In the genomic region with DNA sequence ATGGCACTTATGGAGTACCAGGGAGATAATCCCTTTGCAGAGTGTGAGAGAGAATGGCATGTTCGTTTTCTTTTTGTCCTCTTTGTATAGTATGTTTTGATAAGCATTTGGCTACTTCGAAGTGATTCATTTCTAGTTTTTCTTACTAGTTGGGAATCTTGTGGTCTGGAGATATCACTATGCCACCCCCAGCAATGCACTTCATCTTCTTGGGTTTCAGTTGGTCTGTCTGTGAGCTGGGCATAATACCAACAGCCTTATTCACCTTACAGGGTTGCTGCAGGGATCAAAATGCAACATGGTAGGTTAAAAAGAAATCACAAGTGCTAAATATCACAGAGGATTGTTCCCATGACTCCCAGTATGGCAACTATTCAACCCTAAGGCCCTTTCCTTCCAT, we compare ENCODE assay signal across 20 cellular contexts.
DNase-seq lines count a peak whose midpoint lies in the region; ATAC-seq, FAIRE-seq and TF ChIP-seq lines count a peak whose summit lies in the region.
"Had no signal": no experiment of that assay in that cellular context is flagged by ENCODE, and none has a peak within 500 bp of the region (broad histone marks: within the 10 kb centered on the region; RNA-seq: fewer than 3 reads in every experiment).

No MANE protein-coding gene starts in this region.

- no peaks in the 10 kb centered on the region for H4K20me1 ChIP-seq in astrocyte (ENCODE audit: insufficient read depth, low read length)

- H3K27me3 Mint-ChIP-seq in astrocyte (ENCODE audit: low read depth, unreplicated experiment), result peaks cover 7% of the 10 kb centered on the region
- H3K27me3 Mint-ChIP-seq: CD4-positive, alpha-beta T cell had no signal

- H3K4me3 ChIP-seq in astrocyte (ENCODE audit: insufficient read depth, low read depth, low read length) (no peak overlapping the region), dorsolateral prefrontal cortex (no peak overlapping the region), aorta (ENCODE audit: low read length in 2 of 2) (no peak overlapping the region)

- no peak overlapping the region for H3K27ac Mint-ChIP-seq in astrocyte (ENCODE audit: unreplicated experiment)
- H3K27ac Mint-ChIP-seq: B cell; CD4-positive, alpha-beta T cell; HFFc6 had no signal

- H3K36me3 ChIP-seq in astrocyte (ENCODE audit: insufficient read depth, low read length), result no peaks in the 10 kb centered on the region
- no peaks in the 10 kb centered on the region for H3K36me3 ChIP-seq in aorta (ENCODE audit: control insufficient read depth in 1 of 2, insufficient read depth in 2 of 2, low read length in 1 of 2)

- WGBS in aorta, 2 donors, result 51 to 53% methylated on average over 2 of the region's 2 CpGs

- H3K79me2 ChIP-seq in astrocyte (ENCODE audit: insufficient read depth, low read length), result no peaks in the 10 kb centered on the region

- H3K27ac ChIP-seq in astrocyte (ENCODE audit: low read depth, low read length), result no peak overlapping the region
- H3K27ac ChIP-seq in dorsolateral prefrontal cortex, result no peak overlapping the region
- H3K27ac ChIP-seq in caudate nucleus (ENCODE audit: low read depth, low read length), result no peak overlapping the region
- H3K27ac ChIP-seq in aorta (ENCODE audit: low read depth in 1 of 2, low read length in 2 of 2), result no peak overlapping the region

- DNase-seq in A172 (ENCODE audit: low spot score) (peak; percentile 9), LHCN-M2 (ENCODE audit: low read depth) (peak; percentile 77), astrocyte (ENCODE audit: low read depth) (peak; percentile 38), kidney tubule cell (ENCODE audit: low spot score) (peak; percentile 51), dorsolateral prefrontal cortex (no peak), caudate nucleus (lab: John Stamatoyannopoulos, UW) (no peak), SHP77 treated with DMSO at 0.1 percent for 48 hours (lab: John Stamatoyannopoulos, UW) (no peak), aorta (no peak)
- DNase-seq: C1 segment of cervical spinal cord; Calu3; CD4-positive, alpha-beta T cell; DMS 273 treated with DMSO at 0.1 percent for 48 hours; DND-41; GF-D8; HCEC 1CT; HFFc6 had no signal

- H3K9me3 ChIP-seq in astrocyte (ENCODE audit: insufficient read depth, low read depth, low read length) (no peaks in the 10 kb centered on the region), aorta (ENCODE audit: control insufficient read depth, low read length) (no peaks in the 10 kb centered on the region)

- peaks cover 5% of the 10 kb centered on the region for H3K36me3 Mint-ChIP-seq in astrocyte (ENCODE audit: low read depth, unreplicated experiment)

- H3K27me3 ChIP-seq in astrocyte (ENCODE audit: insufficient read depth, low read length), result no peaks in the 10 kb centered on the region
- peaks cover 0 to 12% (median 0%) of the 10 kb centered on the region in 45 donors for H3K27me3 ChIP-seq in dorsolateral prefrontal cortex
- H3K27me3 ChIP-seq in aorta (ENCODE audit: control insufficient read depth in 1 of 2, insufficient read depth in 2 of 2, low read length in 1 of 2), result no peaks in the 10 kb centered on the region

- no peak overlapping the region for H3K4me3 Mint-ChIP-seq in astrocyte (ENCODE audit: unreplicated experiment)
- H3K4me3 Mint-ChIP-seq: B cell; CD4-positive, alpha-beta T cell; HFFc6 had no signal

- H3K4me1 Mint-ChIP-seq in astrocyte (ENCODE audit: low read depth, unreplicated experiment), result peaks cover 11% of the 10 kb centered on the region
- H3K4me1 Mint-ChIP-seq: B cell had no signal

- H3K4me1 ChIP-seq in astrocyte (ENCODE audit: insufficient read depth, low read length), result peaks cover 11% of the 10 kb centered on the region
- H3K4me1 ChIP-seq in aorta (ENCODE audit: control insufficient read depth in 1 of 2, insufficient read depth in 2 of 2, low read length in 2 of 2), result no peaks in the 10 kb centered on the region

- H3K4me2 ChIP-seq in astrocyte (ENCODE audit: low read length), result no peak overlapping the region

- H2AFZ ChIP-seq in astrocyte (ENCODE audit: low read depth, low read length), result no peak overlapping the region

- FAIRE-seq in astrocyte (lab: Jason Lieb, UNC), result no peak
- FAIRE-seq: A204.1, GM19239, H1 had no signal

- TF ChIP-seq CTCF in astrocyte (IDR thresholded peaks at IDR 0.05; ENCODE audit: insufficient read depth, low read depth, low read length), result no peak
- no peak for TF ChIP-seq CTCF in dorsolateral prefrontal cortex (IDR thresholded peaks at IDR 0.05 in 54 of 56, conservative IDR thresholded peaks at IDR 0.05 in 2 of 56; ENCODE audit: low read depth in 1 of 56, partially characterized antibody in 56 of 56)

- ATAC-seq in aorta (ENCODE audit: low FRiP score), result no peak

- intact Hi-C loops in dorsolateral prefrontal cortex (cut with DNase I) (no loop called here), aorta (cut with DNase I) (no loop called here)

- no peaks in the 10 kb centered on the region for H3K9me3 Mint-ChIP-seq in astrocyte (ENCODE audit: unreplicated experiment)
- H3K9me3 Mint-ChIP-seq: CD4-positive, alpha-beta T cell had no signal

- no peak overlapping the region for H3K9ac ChIP-seq in astrocyte (ENCODE audit: low read length)

Comparison
In these comparisons a context has a peak if more than half of its experiments do, and no peak if none do; other contexts are left out.
1. DNase-seq: peak in A172 (single experiment), LHCN-M2 (single experiment), astrocyte (single experiment) and kidney tubule cell (single experiment); none in dorsolateral prefrontal cortex (0 of 10), caudate nucleus (0 of 61), SHP77 treated with DMSO at 0.1 percent for 48 hours (single experiment) and aorta (0 of 2).